ENCODE assay signal across 22 cellular contexts in genomic region chr14:68514611-68515194, GRCh38.
DNase-seq lines count a peak whose midpoint lies in the region; FAIRE-seq and TF ChIP-seq lines count a peak whose summit lies in the region.
"Had no signal": no experiment of that assay in that cellular context is flagged by ENCODE, and none has a peak within 500 bp of the region (broad histone marks: within the 10 kb centered on the region; RNA-seq: fewer than 3 reads in every experiment).

No MANE protein-coding gene starts in this region.

- H3K4me1 ChIP-seq in DOHH2 (ENCODE audit: control insufficient read depth, low read length): peaks cover 33% of the 10 kb centered on the region
- H3K4me1 ChIP-seq in keratinocyte (ENCODE audit: control insufficient read depth, extremely low read depth, insufficient read depth, low read length): peaks cover 70% of the 10 kb centered on the region

- H3K36me3 Mint-ChIP-seq in brain: no peaks in the 10 kb centered on the region
- H3K36me3 Mint-ChIP-seq in activated CD4-positive, alpha-beta T cell treated with anti-CD3 and anti-CD28 coated beads, Interleukin-2, amount 10 ng/mL, durations not matched to agents 24 days and 14 days (ENCODE audit: low read depth): no peaks in the 10 kb centered on the region
- H3K36me3 Mint-ChIP-seq: activated CD4-positive, alpha-beta memory T cell treated with anti-CD3 and anti-CD28 coated beads for 36 hours had no signal

- peak overlapping the region; percentile 54 for H3K4me2 ChIP-seq in DOHH2 (ENCODE audit: low read length)
- H3K4me2 ChIP-seq in keratinocyte (ENCODE audit: control insufficient read depth, extremely low read depth, insufficient read depth, low read depth, low read length): peak overlapping the region; percentile 70

- DNase-seq in keratinocyte (ENCODE audit: low read depth, low spot score) (no peak), head of caudate nucleus (no peak), NCI-H1436 treated with DMSO at 0.1 percent for 48 hours (lab: John Stamatoyannopoulos, UW) (no peak)
- no peak for DNase-seq in activated CD4-positive, alpha-beta T cell treated with anti-CD3 and anti-CD28 coated beads for 1 hour
- no peak for DNase-seq in activated CD4-positive, alpha-beta T cell treated with anti-CD3 and anti-CD28 coated beads, Interleukin-2, amount 10 ng/mL, durations not matched to agents 24 days and 14 days
- DNase-seq: activated CD4-positive, alpha-beta memory T cell treated with anti-CD3 and anti-CD28 coated beads for 36 hours; activated naive CD4-positive, alpha-beta T cell treated with anti-CD3 and anti-CD28 coated beads for 36 hours; activated T-cell treated with anti-CD3 and anti-CD28 coated beads, Interleukin-2, amount 50 U/mL, for 1 hour; DMS53; foreskin fibroblast; GOT3; IMR-90; left cardiac atrium; MM.1S; NCI-H446; SHP77; small intestine; T-helper 1 cell had no signal

- H3K27me3 ChIP-seq in DOHH2 (ENCODE audit: control insufficient read depth, low read length) (no peaks in the 10 kb centered on the region), keratinocyte (ENCODE audit: control insufficient read depth, extremely low read depth, insufficient read depth, low read length) (no peaks in the 10 kb centered on the region)
- H3K27me3 ChIP-seq: ascending aorta had no signal

- H4K20me1 ChIP-seq in DOHH2 (ENCODE audit: control insufficient read depth, insufficient read depth, low read depth, low read length): no peaks in the 10 kb centered on the region
- no peaks in the 10 kb centered on the region for H4K20me1 ChIP-seq in keratinocyte (ENCODE audit: control insufficient read depth, extremely low read depth, insufficient read depth, low read length)

- peak overlapping the region; percentile 7 for H2AFZ ChIP-seq in keratinocyte (ENCODE audit: control insufficient read depth, low read length)

- H3K9me3 Mint-ChIP-seq in brain: no peaks in the 10 kb centered on the region
- H3K9me3 Mint-ChIP-seq in activated CD4-positive, alpha-beta T cell treated with anti-CD3 and anti-CD28 coated beads, Interleukin-2, amount 10 ng/mL, durations not matched to agents 24 days and 14 days: no peaks in the 10 kb centered on the region
- H3K9me3 Mint-ChIP-seq: activated CD4-positive, alpha-beta memory T cell treated with anti-CD3 and anti-CD28 coated beads for 36 hours; activated naive CD4-positive, alpha-beta T cell treated with anti-CD3 and anti-CD28 coated beads for 36 hours had no signal

- intact Hi-C loops in activated CD4-positive, alpha-beta T cell treated with anti-CD3 and anti-CD28 coated beads, Interleukin-2, amount 10 ng/mL, durations not matched to agents 24 days and 14 days (cut with micrococcal nuclease): no loop called here
- intact Hi-C loops in head of caudate nucleus (cut with DNase I): no loop called here

- no peak overlapping the region; the same call in 1 of the 2 replicates for H3K27ac ChIP-seq in DOHH2 (ENCODE audit: low read depth, low read length)
- H3K27ac ChIP-seq in keratinocyte (ENCODE audit: control insufficient read depth, insufficient read depth, low read length): peak overlapping the region; percentile 70
- H3K27ac ChIP-seq in skin epidermis: peak overlapping the region in 20 of 21 experiments; percentile 6 to 82 (median 70)
- H3K27ac ChIP-seq: ascending aorta had no signal

- TF ChIP-seq CTCF in DOHH2 (IDR thresholded peaks at IDR 0.05; ENCODE audit: low read depth, low read length, poor library complexity, severe bottlenecking) (no peak), brain (conservative IDR thresholded peaks at IDR 0.05) (no peak), keratinocyte (optimal IDR thresholded peaks at IDR 0.05 in 1 of 3, IDR thresholded peaks at IDR 0.05 in 1 of 3, conservative IDR thresholded peaks at IDR 0.05 in 1 of 3; ENCODE audit: extremely low read depth in 1 of 3, insufficient read depth in 2 of 3, low read length in 3 of 3) (no peak)

- H3K36me3 ChIP-seq in DOHH2 (ENCODE audit: control insufficient read depth, low read length): no peaks in the 10 kb centered on the region
- H3K36me3 ChIP-seq in keratinocyte (ENCODE audit: control insufficient read depth in 2 of 2, extremely low read depth in 1 of 2, insufficient read depth in 2 of 2, low read length in 2 of 2): no peaks in the 10 kb centered on the region
- H3K36me3 ChIP-seq: ascending aorta had no signal

- H3K27ac Mint-ChIP-seq in brain: peak overlapping the region in 3 of 5 experiments; percentile 41 to 84 (median 44)
- no peak overlapping the region for H3K27ac Mint-ChIP-seq in activated CD4-positive, alpha-beta T cell treated with anti-CD3 and anti-CD28 coated beads, Interleukin-2, amount 10 ng/mL, durations not matched to agents 24 days and 14 days
- H3K27ac Mint-ChIP-seq: activated CD4-positive, alpha-beta memory T cell treated with anti-CD3 and anti-CD28 coated beads for 36 hours; activated naive CD4-positive, alpha-beta T cell treated with anti-CD3 and anti-CD28 coated beads for 36 hours had no signal

- H3K79me2 ChIP-seq in DOHH2 (ENCODE audit: control insufficient read depth, low read length) (no peaks in the 10 kb centered on the region), keratinocyte (ENCODE audit: control insufficient read depth, insufficient read depth, low read length) (no peaks in the 10 kb centered on the region)

- no peak overlapping the region for H3K4me3 Mint-ChIP-seq in brain
- no peak overlapping the region for H3K4me3 Mint-ChIP-seq in activated CD4-positive, alpha-beta T cell treated with anti-CD3 and anti-CD28 coated beads, Interleukin-2, amount 10 ng/mL, durations not matched to agents 24 days and 14 days
- H3K4me3 Mint-ChIP-seq: activated CD4-positive, alpha-beta memory T cell treated with anti-CD3 and anti-CD28 coated beads for 36 hours; activated naive CD4-positive, alpha-beta T cell treated with anti-CD3 and anti-CD28 coated beads for 36 hours had no signal

- no peaks in the 10 kb centered on the region for H3K9me2 ChIP-seq in DOHH2 (replicated peaks; ENCODE audit: control insufficient read depth, low read length)

- H3K4me3 ChIP-seq in DOHH2 (ENCODE audit: low read length) (peak overlapping the region; percentile 37), keratinocyte (ENCODE audit: control insufficient read depth in 2 of 3, extremely low read depth in 1 of 3, insufficient read depth in 2 of 3, low read depth in 1 of 3, low read length in 3 of 3) (peak overlapping the region in 2 of 3 experiments; percentile 5 to 28), skin epidermis (no peak overlapping the region)
- H3K4me3 ChIP-seq: ascending aorta had no signal

- peak; percentile 43 for FAIRE-seq in keratinocyte (lab: Jason Lieb, UNC)
- FAIRE-seq: small intestine had no signal

- H3F3A ChIP-seq in DOHH2 (ENCODE audit: control insufficient read depth, insufficient read depth): no peaks in the 10 kb centered on the region; the same call in 1 of the 2 replicates

- H3K27me3 Mint-ChIP-seq in brain: no peaks in the 10 kb centered on the region
- no peaks in the 10 kb centered on the region for H3K27me3 Mint-ChIP-seq in activated CD4-positive, alpha-beta T cell treated with anti-CD3 and anti-CD28 coated beads, Interleukin-2, amount 10 ng/mL, durations not matched to agents 24 days and 14 days
- H3K27me3 Mint-ChIP-seq: activated CD4-positive, alpha-beta memory T cell treated with anti-CD3 and anti-CD28 coated beads for 36 hours had no signal

- peaks cover 65% of the 10 kb centered on the region for H3K4me1 Mint-ChIP-seq in brain
- H3K4me1 Mint-ChIP-seq in activated CD4-positive, alpha-beta T cell treated with anti-CD3 and anti-CD28 coated beads, Interleukin-2, amount 10 ng/mL, durations not matched to agents 24 days and 14 days: peaks cover 13% of the 10 kb centered on the region

- no peaks in the 10 kb centered on the region for H3K9me3 ChIP-seq in DOHH2 (ENCODE audit: control insufficient read depth, insufficient read depth, low read length)
- no peaks in the 10 kb centered on the region for H3K9me3 ChIP-seq in keratinocyte (ENCODE audit: control insufficient read depth, low read depth, low read length)
- H3K9me3 ChIP-seq: ascending aorta had no signal

- H3K9me1 ChIP-seq in keratinocyte (ENCODE audit: control insufficient read depth, extremely low read depth, insufficient read depth, low read length): no peaks in the 10 kb centered on the region

- H3K9ac ChIP-seq in keratinocyte (ENCODE audit: control insufficient read depth, extremely low read depth, insufficient read depth, low read length): peak overlapping the region; percentile 57

- dilution Hi-C loops in keratinocyte (cut with MboI; ENCODE audit: extremely low pct_ligation_motif_present, low sequenced_read_pairs): no loop called here

Comparison
In these comparisons a context has a peak if more than half of its experiments do, and no peak if none do; other contexts are left out.
1. H3K4me3 ChIP-seq: peak in DOHH2 (single experiment) and keratinocyte (2 of 3); none in skin epidermis (0 of 7).